Comparison of ENCODE assay signal across 9 cellular contexts in genomic region chr10:103969857-103970627, GRCh38. TPM values are rescaled to one million over a fixed set of nuclear protein-coding genes. Genes with fewer than 3 reads are reported as not detected.
DNase-seq lines count a peak whose midpoint lies in the region; ATAC-seq and TF ChIP-seq lines count a peak whose summit lies in the region.
"Had no signal": no experiment of that assay in that cellular context is flagged by ENCODE, and none has a peak within 500 bp of the region (broad histone marks: within the 10 kb centered on the region; RNA-seq: fewer than 3 reads in every experiment).

No MANE protein-coding gene starts in this region.

- H3K36me3 Mint-ChIP-seq in CD4-positive, CD25-positive, alpha-beta regulatory T cell, result peaks cover 10% of the 10 kb centered on the region

- no peaks in the 10 kb centered on the region for H3K27me3 Mint-ChIP-seq in CD4-positive, CD25-positive, alpha-beta regulatory T cell

- H3K4me3 ChIP-seq in CD4-positive, CD25-positive, alpha-beta regulatory T cell (ENCODE audit: low read depth, low read length), result peak overlapping the region; percentile 99
- peak overlapping the region; percentile 59 to 96 (median 84) for H3K4me3 ChIP-seq in dorsolateral prefrontal cortex
- H3K4me3 ChIP-seq in neutrophil (ENCODE audit: low read depth in 1 of 2, low read length in 1 of 2), result peak overlapping the region; percentile 86 to 88

- H3K27ac ChIP-seq in CD4-positive, CD25-positive, alpha-beta regulatory T cell (ENCODE audit: insufficient read depth, low read length, poor library complexity, severe bottlenecking), result peak overlapping the region; percentile 26
- H3K27ac ChIP-seq in dorsolateral prefrontal cortex (peak overlapping the region in 38 of 59 donors; percentile 2 to 96 (median 36)), neutrophil (peak overlapping the region; percentile 91)

- no peak for ATAC-seq in CD4-positive, CD25-positive, alpha-beta regulatory T cell (ENCODE audit: low read depth in 2 of 2)
- no peak for ATAC-seq in HG03571 (IDR thresholded peaks at IDR 0.05; ENCODE audit: unreplicated experiment)
- no peak for ATAC-seq in HG02884 (IDR thresholded peaks at IDR 0.05; ENCODE audit: unreplicated experiment)

- no peak for DNase-seq in CD4-positive, CD25-positive, alpha-beta regulatory T cell
- DNase-seq in NAMALWA (ENCODE audit: low spot score), result peak; percentile 35
- DNase-seq in dorsolateral prefrontal cortex, result no peak
- no peak for DNase-seq in DMS53 (lab: John Stamatoyannopoulos, UW)
- no peak for DNase-seq in activated CD4-positive, alpha-beta T cell treated with anti-CD3 and anti-CD28 coated beads for 1 hour
- DNase-seq: NCI-H187 treated with DMSO at 0.1 percent for 48 hours had no signal

- peak overlapping the region; percentile 48 to 89 (median 66) for H3K27ac Mint-ChIP-seq in CD4-positive, CD25-positive, alpha-beta regulatory T cell

- no peaks in the 10 kb centered on the region for H3K36me3 ChIP-seq in CD4-positive, CD25-positive, alpha-beta regulatory T cell (ENCODE audit: control insufficient read depth, insufficient read depth, low read length)
- no peaks in the 10 kb centered on the region for H3K36me3 ChIP-seq in neutrophil

- H3K9me3 Mint-ChIP-seq in CD4-positive, CD25-positive, alpha-beta regulatory T cell, result peaks cover 0 to 4% (median 0%) of the 10 kb centered on the region in 7 donors

- TF ChIP-seq CTCF in dorsolateral prefrontal cortex (IDR thresholded peaks at IDR 0.05 in 54 of 56, conservative IDR thresholded peaks at IDR 0.05 in 2 of 56; ENCODE audit: low read depth in 1 of 56, partially characterized antibody in 56 of 56), result no peak
- TF ChIP-seq CTCF in neutrophil (IDR thresholded peaks at IDR 0.05), result no peak

- peak overlapping the region; percentile 98 to 100 (median 98) for H3K4me3 Mint-ChIP-seq in CD4-positive, CD25-positive, alpha-beta regulatory T cell

- H3K4me1 ChIP-seq in CD4-positive, CD25-positive, alpha-beta regulatory T cell (ENCODE audit: control insufficient read depth, insufficient read depth, low read length, poor library complexity, severe bottlenecking), result peaks cover 44% of the 10 kb centered on the region
- H3K4me1 ChIP-seq in neutrophil (ENCODE audit: control insufficient read depth in 1 of 2, insufficient read depth in 1 of 2, low read depth in 1 of 2, low read length in 1 of 2), result peaks cover 50 to 51% of the 10 kb centered on the region in 2 experiments

- intact Hi-C loops in dorsolateral prefrontal cortex (cut with DNase I), result loop anchor here (5.0 kb wide), 3 partner anchors 38 to 62 kb away; no protein-coding TSS in a partner anchor

- H3K4me1 Mint-ChIP-seq in CD4-positive, CD25-positive, alpha-beta regulatory T cell, result peaks cover 45 to 78% (median 60%) of the 10 kb centered on the region in 4 donors

- no peaks in the 10 kb centered on the region for H3K27me3 ChIP-seq in CD4-positive, CD25-positive, alpha-beta regulatory T cell (ENCODE audit: control insufficient read depth, insufficient read depth, low read length)
- H3K27me3 ChIP-seq in dorsolateral prefrontal cortex, result no peaks in the 10 kb centered on the region
- no peaks in the 10 kb centered on the region for H3K27me3 ChIP-seq in neutrophil

- H3K9me3 ChIP-seq in CD4-positive, CD25-positive, alpha-beta regulatory T cell (ENCODE audit: control insufficient read depth in 2 of 2, low read length in 2 of 2), result no peaks in the 10 kb centered on the region
- no peaks in the 10 kb centered on the region for H3K9me3 ChIP-seq in neutrophil

RNA-seq across cellular contexts. Expression of gene SLK, which starts 3.1 kb away (rescaled TPM):
- 23.5 TPM for total RNA-seq in CD4-positive, CD25-positive, alpha-beta regulatory T cell
- polyA plus RNA-seq in CD4-positive, CD25-positive, alpha-beta regulatory T cell, result 1 to 10 TPM; 3.2 to 6.0 (median 3.3) TPM
- 10 to 100 TPM; 27.0 to 53.9 (median 38.6) TPM for total RNA-seq in dorsolateral prefrontal cortex

RNA-seq across cellular contexts. Expression of gene STN1, which starts 52.1 kb away (rescaled TPM):
- 44.1 TPM for total RNA-seq in CD4-positive, CD25-positive, alpha-beta regulatory T cell
- polyA plus RNA-seq in CD4-positive, CD25-positive, alpha-beta regulatory T cell, result 100 to 1,000 TPM in 3 of 4 donors, 10 to 100 TPM in 1; 94.5 to 122 (median 109) TPM
- 10 to 100 TPM in 115 of 120 experiments, 1 to 10 TPM in 5; 7.9 to 24.9 (median 15.5) TPM for total RNA-seq in dorsolateral prefrontal cortex

Comparison
In these comparisons a context has a peak if more than half of its experiments do, and no peak if none do; other contexts are left out.
1. H3K27ac ChIP-seq: peak in every context shown above with its lines; median percentile 91 in neutrophil; 36 in dorsolateral prefrontal cortex; 26 in CD4-positive, CD25-positive, alpha-beta regulatory T cell.